ENCODE assay signal across 2 cellular contexts in genomic region chr14:61547186-61548121, GRCh38.
TF ChIP-seq lines count a peak whose summit lies in the region.

No MANE protein-coding gene starts in this region.

TF ChIP-seq in SK-N-SH, 30 proteins besides CTCF, POLR2A, EP300 and RAD21 (continued from another document):
- TF ChIP-seq YY1 (IDR thresholded peaks at IDR 0.05; ENCODE audit: low read depth) (peak; percentile 70; the same call in 1 of the 2 replicates), MEF2A (IDR thresholded peaks at IDR 0.05; ENCODE audit: borderline replicate concordance, low read depth) (no peak), SIN3A (IDR thresholded peaks at IDR 0.05; ENCODE audit: borderline replicate concordance, low read depth, low read length) (no peak), TEAD4 (IDR thresholded peaks at IDR 0.05; ENCODE audit: borderline replicate concordance, insufficient read depth) (no peak), FOXJ3 (CRISPR knock-in tag; IDR thresholded peaks at IDR 0.05) (no peak), USF2 (IDR thresholded peaks at IDR 0.05; ENCODE audit: borderline replicate concordance, low read depth, low read length) (no peak), POLR2AphosphoS5 (IDR thresholded peaks at IDR 0.05; ENCODE audit: low read depth, low read length) (no peak), CHD2 (IDR thresholded peaks at IDR 0.05; ENCODE audit: low read length, partially characterized antibody) (no peak), FOSL2 (IDR thresholded peaks at IDR 0.05; ENCODE audit: borderline replicate concordance, low read depth) (peak; percentile 54; the same call in 1 of the 2 replicates), JUND (IDR thresholded peaks at IDR 0.05) (peak; percentile 32; the same call in 1 of the 2 replicates), TAF1 (IDR thresholded peaks at IDR 0.05; ENCODE audit: borderline replicate concordance, low read depth, low read length) (no peak), RFX5 (IDR thresholded peaks at IDR 0.05; ENCODE audit: low read length) (no peak)
- TF ChIP-seq, protein P1, sequence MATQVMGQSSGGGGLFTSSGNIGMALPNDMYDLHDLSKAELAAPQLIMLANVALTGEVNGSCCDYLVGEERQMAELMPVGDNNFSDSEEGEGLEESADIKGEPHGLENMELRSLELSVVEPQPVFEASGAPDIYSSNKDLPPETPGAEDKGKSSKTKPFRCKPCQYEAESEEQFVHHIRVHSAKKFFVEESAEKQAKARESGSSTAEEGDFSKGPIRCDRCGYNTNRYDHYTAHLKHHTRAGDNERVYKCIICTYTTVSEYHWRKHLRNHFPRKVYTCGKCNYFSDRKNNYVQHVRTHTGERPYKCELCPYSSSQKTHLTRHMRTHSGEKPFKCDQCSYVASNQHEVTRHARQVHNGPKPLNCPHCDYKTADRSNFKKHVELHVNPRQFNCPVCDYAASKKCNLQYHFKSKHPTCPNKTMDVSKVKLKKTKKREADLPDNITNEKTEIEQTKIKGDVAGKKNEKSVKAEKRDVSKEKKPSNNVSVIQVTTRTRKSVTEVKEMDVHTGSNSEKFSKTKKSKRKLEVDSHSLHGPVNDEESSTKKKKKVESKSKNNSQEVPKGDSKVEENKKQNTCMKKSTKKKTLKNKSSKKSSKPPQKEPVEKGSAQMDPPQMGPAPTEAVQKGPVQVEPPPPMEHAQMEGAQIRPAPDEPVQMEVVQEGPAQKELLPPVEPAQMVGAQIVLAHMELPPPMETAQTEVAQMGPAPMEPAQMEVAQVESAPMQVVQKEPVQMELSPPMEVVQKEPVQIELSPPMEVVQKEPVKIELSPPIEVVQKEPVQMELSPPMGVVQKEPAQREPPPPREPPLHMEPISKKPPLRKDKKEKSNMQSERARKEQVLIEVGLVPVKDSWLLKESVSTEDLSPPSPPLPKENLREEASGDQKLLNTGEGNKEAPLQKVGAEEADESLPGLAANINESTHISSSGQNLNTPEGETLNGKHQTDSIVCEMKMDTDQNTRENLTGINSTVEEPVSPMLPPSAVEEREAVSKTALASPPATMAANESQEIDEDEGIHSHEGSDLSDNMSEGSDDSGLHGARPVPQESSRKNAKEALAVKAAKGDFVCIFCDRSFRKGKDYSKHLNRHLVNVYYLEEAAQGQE (IDR thresholded peaks at IDR 0.05; ENCODE audit: low read depth, low read length) = no peak
- TF ChIP-seq, protein P2, sequence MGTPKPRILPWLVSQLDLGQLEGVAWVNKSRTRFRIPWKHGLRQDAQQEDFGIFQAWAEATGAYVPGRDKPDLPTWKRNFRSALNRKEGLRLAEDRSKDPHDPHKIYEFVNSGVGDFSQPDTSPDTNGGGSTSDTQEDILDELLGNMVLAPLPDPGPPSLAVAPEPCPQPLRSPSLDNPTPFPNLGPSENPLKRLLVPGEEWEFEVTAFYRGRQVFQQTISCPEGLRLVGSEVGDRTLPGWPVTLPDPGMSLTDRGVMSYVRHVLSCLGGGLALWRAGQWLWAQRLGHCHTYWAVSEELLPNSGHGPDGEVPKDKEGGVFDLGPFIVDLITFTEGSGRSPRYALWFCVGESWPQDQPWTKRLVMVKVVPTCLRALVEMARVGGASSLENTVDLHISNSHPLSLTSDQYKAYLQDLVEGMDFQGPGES (IDR thresholded peaks at IDR 0.05; ENCODE audit: low read depth, low read length) = no peak
- TF ChIP-seq, protein P3, sequence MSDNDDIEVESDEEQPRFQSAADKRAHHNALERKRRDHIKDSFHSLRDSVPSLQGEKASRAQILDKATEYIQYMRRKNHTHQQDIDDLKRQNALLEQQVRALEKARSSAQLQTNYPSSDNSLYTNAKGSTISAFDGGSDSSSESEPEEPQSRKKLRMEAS (IDR thresholded peaks at IDR 0.05; ENCODE audit: low read depth) = peak; percentile 12; the same call in 1 of the 2 replicates

TF ChIP-seq in WTC11, 78 proteins besides CTCF, POLR2A, EP300 and RAD21 (continued from another document):
- TF ChIP-seq ZBTB21 (CRISPR knock-in tag; IDR thresholded peaks at IDR 0.05; ENCODE audit: borderline replicate concordance) (no peak), NFE2L1 (CRISPR knock-in tag; IDR thresholded peaks at IDR 0.05) (no peak), USF2 (CRISPR knock-in tag; IDR thresholded peaks at IDR 0.05) (no peak), CBFB (CRISPR knock-in tag; IDR thresholded peaks at IDR 0.05; ENCODE audit: low read depth) (no peak), FOXP4 (CRISPR knock-in tag; IDR thresholded peaks at IDR 0.05) (no peak)
- TF ChIP-seq, protein P4, sequence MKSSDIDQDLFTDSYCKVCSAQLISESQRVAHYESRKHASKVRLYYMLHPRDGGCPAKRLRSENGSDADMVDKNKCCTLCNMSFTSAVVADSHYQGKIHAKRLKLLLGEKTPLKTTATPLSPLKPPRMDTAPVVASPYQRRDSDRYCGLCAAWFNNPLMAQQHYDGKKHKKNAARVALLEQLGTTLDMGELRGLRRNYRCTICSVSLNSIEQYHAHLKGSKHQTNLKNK (CRISPR knock-in tag; IDR thresholded peaks at IDR 0.05) = no peak
TF ChIP-seq in WTC11: peak in this region for 0.
